ENCODE assay signal across 8 cellular contexts in genomic region chr17:21376835-21377690, GRCh38. TPM values are rescaled to one million over a fixed set of nuclear protein-coding genes. Genes with fewer than 3 reads are reported as not detected.
DNase-seq lines count a peak whose midpoint lies in the region; ATAC-seq and TF ChIP-seq lines count a peak whose summit lies in the region.

No MANE protein-coding gene starts in this region.

- peaks cover 43% of the 10 kb centered on the region for H3K27me3 ChIP-seq in CD4-positive, alpha-beta T cell (ENCODE audit: control insufficient read depth, insufficient read depth, low read length)
- H3K27me3 ChIP-seq in osteoblast (ENCODE audit: insufficient read depth, low read length), result peaks cover 26% of the 10 kb centered on the region

- no peaks in the 10 kb centered on the region for H4K20me1 ChIP-seq in osteoblast (ENCODE audit: insufficient read depth, low read length)

- no peak for TF ChIP-seq CTCF in CD4-positive, alpha-beta T cell (IDR thresholded peaks at IDR 0.05)
- peak; percentile 0 for TF ChIP-seq CTCF in fibroblast of the aortic adventitia (IDR thresholded peaks at IDR 0.05; ENCODE audit: insufficient read depth, low read length)
- no peak for TF ChIP-seq CTCF in osteoblast (IDR thresholded peaks at IDR 0.05; ENCODE audit: extremely low read depth, low read depth, low read length)

- peaks cover 5% of the 10 kb centered on the region for H3K4me1 ChIP-seq in osteoblast (ENCODE audit: insufficient read depth, low read length)

- H3K4me3 Mint-ChIP-seq in CD4-positive, alpha-beta T cell, result peak overlapping the region; percentile 7

- H3K79me2 ChIP-seq in osteoblast (ENCODE audit: insufficient read depth, low read length), result no peaks in the 10 kb centered on the region

- H3K36me3 Mint-ChIP-seq in CD4-positive, alpha-beta T cell (ENCODE audit: low read depth), result no peaks in the 10 kb centered on the region

- DNase-seq in CD4-positive, alpha-beta T cell, result no peak
- DNase-seq in NCI-H69 (lab: John Stamatoyannopoulos, UW) (peak; percentile 28), fibroblast of the aortic adventitia (ENCODE audit: low read depth) (peak; percentile 50), osteoblast (ENCODE audit: insufficient read length, low spot score, missing footprints) (peak; percentile 96), pons (ENCODE audit: low spot score) (no peak)

- H3K36me3 ChIP-seq in osteoblast (ENCODE audit: insufficient read depth, low read length), result no peaks in the 10 kb centered on the region

- peaks cover 5% of the 10 kb centered on the region for H3K4me1 Mint-ChIP-seq in CD4-positive, alpha-beta T cell (ENCODE audit: low read depth)

- peaks cover 48% of the 10 kb centered on the region for H3K27me3 Mint-ChIP-seq in CD4-positive, alpha-beta T cell

- intact Hi-C loops in CD4-positive, alpha-beta T cell (cut with DNase I, micrococcal nuclease), result no loop called here

- POLR2A ChIA-PET in CD4-positive, alpha-beta T cell (lab: Charles Lee), result interaction anchor here (0.7 kb wide), 1 partner anchor 193 kb away, joined by 3 read pairs; no protein-coding TSS in a partner anchor

- no peaks in the 10 kb centered on the region for H3K9me3 Mint-ChIP-seq in CD4-positive, alpha-beta T cell

- peak overlapping the region; percentile 58 for H3K4me2 ChIP-seq in osteoblast (ENCODE audit: insufficient read depth, low read length)

- ATAC-seq in CD4-positive, alpha-beta T cell (ENCODE audit: poor library complexity), result no peak
- ATAC-seq in HG02610 (IDR thresholded peaks at IDR 0.05; ENCODE audit: unreplicated experiment), result no peak
- no peak for ATAC-seq in GM21576 (IDR thresholded peaks at IDR 0.05; ENCODE audit: unreplicated experiment)
- no peak for ATAC-seq in HG03175 (IDR thresholded peaks at IDR 0.05; ENCODE audit: unreplicated experiment)

- H3K9me3 ChIP-seq in CD4-positive, alpha-beta T cell (ENCODE audit: control insufficient read depth, low read length), result no peaks in the 10 kb centered on the region
- no peaks in the 10 kb centered on the region for H3K9me3 ChIP-seq in osteoblast (ENCODE audit: low read depth, low read length)

- peak overlapping the region; percentile 56 for H2AFZ ChIP-seq in osteoblast (ENCODE audit: low read length)

- CTCF ChIA-PET in CD4-positive, alpha-beta T cell (lab: Charles Lee), result no interaction called here

- no peak overlapping the region for H3K27ac ChIP-seq in CD4-positive, alpha-beta T cell (ENCODE audit: low read depth, low read length)
- no peak overlapping the region for H3K27ac ChIP-seq in osteoblast (ENCODE audit: low read depth, low read length)

- H3K4me3 ChIP-seq in fibroblast of the aortic adventitia (ENCODE audit: low read depth, low read length) (peak overlapping the region; percentile 57), osteoblast (ENCODE audit: insufficient read depth, low read length) (peak overlapping the region; percentile 49)

- no peak overlapping the region for H3K27ac Mint-ChIP-seq in CD4-positive, alpha-beta T cell

RNA-seq across cellular contexts. Expression of gene KCNJ12, which starts 0.9 kb away (rescaled TPM):
- total RNA-seq in CD4-positive, alpha-beta T cell, result under 1 TPM in 1 of 2 experiments, not detected in 1; 0.11 TPM
- total RNA-seq in fibroblast of the aortic adventitia (ENCODE audit: low replicate concordance) (1.7 and 2.7 TPM in 2 replicates), osteoblast (under 0.01 and 0.29 TPM in 2 replicates)

Comparison
In these comparisons a context has a peak if more than half of its experiments do, and no peak if none do; other contexts are left out.
1. DNase-seq: peak in NCI-H69 (single experiment), fibroblast of the aortic adventitia (single experiment) and osteoblast (single experiment); none in CD4-positive, alpha-beta T cell (0 of 10) and pons (single experiment).